In the genomic region with DNA sequence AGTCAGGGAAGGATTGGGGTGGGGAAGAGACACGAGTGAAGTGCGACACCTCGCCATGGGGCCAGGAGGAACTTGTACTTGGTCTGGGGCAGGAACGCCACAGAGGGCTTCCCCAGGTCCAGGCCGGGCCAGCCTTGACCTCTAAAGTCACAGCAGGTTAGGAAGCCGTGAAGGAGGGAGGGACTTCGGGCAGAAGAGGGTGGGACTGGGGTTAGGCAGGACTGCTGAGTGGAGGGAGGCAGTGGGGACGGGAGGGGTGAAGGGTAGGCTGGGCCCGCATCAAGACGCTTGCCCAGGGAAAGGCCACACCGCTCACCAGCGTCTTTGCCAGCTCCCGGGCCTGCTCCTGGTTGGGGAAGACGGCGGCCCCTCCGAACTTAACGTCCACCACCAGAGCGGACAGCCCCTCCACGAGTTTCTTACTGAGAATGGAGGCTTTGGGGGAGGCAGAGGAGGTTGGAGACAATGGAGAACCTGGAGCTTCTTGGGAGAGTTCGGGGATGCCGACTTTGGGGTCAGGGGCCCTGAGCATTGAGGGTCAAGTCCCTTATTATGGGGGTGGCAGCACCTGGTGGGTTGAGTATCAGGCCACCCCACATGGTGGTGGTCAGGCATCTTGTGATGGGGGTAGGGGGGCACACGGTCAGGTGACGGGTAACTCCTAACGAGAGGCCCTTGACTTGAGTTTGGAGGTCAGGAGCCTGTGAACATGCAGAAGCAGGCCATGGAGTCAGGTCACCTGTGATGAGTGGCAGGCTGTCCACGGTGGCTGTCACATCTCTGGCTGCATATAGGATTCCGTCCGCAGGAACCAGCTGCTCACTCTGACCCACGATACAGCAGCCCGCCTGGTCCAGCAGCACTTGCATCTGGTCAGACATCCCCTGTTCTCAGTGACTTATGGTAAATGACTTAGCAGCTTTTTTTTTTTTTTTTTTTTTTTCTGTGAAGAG, we compare ENCODE assay signal across 1 cellular context.
TF ChIP-seq lines count a peak whose summit lies in the region.

No MANE protein-coding gene starts in this region.

TF ChIP-seq in GM12878, 131 proteins besides CTCF, POLR2A, EP300 and RAD21 (continued from another document and continues in another):
- TF ChIP-seq, protein P1, sequence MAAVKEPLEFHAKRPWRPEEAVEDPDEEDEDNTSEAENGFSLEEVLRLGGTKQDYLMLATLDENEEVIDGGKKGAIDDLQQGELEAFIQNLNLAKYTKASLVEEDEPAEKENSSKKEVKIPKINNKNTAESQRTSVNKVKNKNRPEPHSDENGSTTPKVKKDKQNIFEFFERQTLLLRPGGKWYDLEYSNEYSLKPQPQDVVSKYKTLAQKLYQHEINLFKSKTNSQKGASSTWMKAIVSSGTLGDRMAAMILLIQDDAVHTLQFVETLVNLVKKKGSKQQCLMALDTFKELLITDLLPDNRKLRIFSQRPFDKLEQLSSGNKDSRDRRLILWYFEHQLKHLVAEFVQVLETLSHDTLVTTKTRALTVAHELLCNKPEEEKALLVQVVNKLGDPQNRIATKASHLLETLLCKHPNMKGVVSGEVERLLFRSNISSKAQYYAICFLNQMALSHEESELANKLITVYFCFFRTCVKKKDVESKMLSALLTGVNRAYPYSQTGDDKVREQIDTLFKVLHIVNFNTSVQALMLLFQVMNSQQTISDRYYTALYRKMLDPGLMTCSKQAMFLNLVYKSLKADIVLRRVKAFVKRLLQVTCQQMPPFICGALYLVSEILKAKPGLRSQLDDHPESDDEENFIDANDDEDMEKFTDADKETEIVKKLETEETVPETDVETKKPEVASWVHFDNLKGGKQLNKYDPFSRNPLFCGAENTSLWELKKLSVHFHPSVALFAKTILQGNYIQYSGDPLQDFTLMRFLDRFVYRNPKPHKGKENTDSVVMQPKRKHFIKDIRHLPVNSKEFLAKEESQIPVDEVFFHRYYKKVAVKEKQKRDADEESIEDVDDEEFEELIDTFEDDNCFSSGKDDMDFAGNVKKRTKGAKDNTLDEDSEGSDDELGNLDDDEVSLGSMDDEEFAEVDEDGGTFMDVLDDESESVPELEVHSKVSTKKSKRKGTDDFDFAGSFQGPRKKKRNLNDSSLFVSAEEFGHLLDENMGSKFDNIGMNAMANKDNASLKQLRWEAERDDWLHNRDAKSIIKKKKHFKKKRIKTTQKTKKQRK (IDR thresholded peaks at IDR 0.05; ENCODE audit: low read depth, low read length), result no peak
- TF ChIP-seq MTA2 (IDR thresholded peaks at IDR 0.05; ENCODE audit: low read depth) (peak; percentile 18; the same call in 1 of the 2 replicates), PAX8 (IDR thresholded peaks at IDR 0.05) (no peak), ZNF274 (IDR thresholded peaks at IDR 0.05; ENCODE audit: insufficient read depth, insufficient read length) (no peak), NBN (IDR thresholded peaks at IDR 0.05) (no peak), ZNF217 (IDR thresholded peaks at IDR 0.05) (no peak), NRF1 (conservative IDR thresholded peaks at IDR 0.05; ENCODE audit: low read depth, low read length) (no peak), CREB1 (IDR thresholded peaks at IDR 0.05; ENCODE audit: low read depth) (no peak), RUNX3 (IDR thresholded peaks at IDR 0.05; ENCODE audit: low read length) (no peak), RCOR1 (conservative IDR thresholded peaks at IDR 0.05; ENCODE audit: low read depth, low read length) (no peak), PAX5 (IDR thresholded peaks at IDR 0.05; ENCODE audit: borderline replicate concordance, low read depth, low read length) (no peak), BMI1 (IDR thresholded peaks at IDR 0.05; ENCODE audit: borderline replicate concordance) (no peak), HDAC2 (IDR thresholded peaks at IDR 0.05) (no peak), SUZ12 (IDR thresholded peaks at IDR 0.05; ENCODE audit: unreplicated experiment) (no peak), TCF3 (IDR thresholded peaks at IDR 0.05; ENCODE audit: borderline replicate concordance, insufficient read depth, low read depth, low read length) (no peak), SRF (IDR thresholded peaks at IDR 0.05; ENCODE audit: low read depth in 2 of 2, low read length in 2 of 2) (no peak), KLF5 (IDR thresholded peaks at IDR 0.05; ENCODE audit: partially characterized antibody) (no peak)
- TF ChIP-seq, protein P2, sequence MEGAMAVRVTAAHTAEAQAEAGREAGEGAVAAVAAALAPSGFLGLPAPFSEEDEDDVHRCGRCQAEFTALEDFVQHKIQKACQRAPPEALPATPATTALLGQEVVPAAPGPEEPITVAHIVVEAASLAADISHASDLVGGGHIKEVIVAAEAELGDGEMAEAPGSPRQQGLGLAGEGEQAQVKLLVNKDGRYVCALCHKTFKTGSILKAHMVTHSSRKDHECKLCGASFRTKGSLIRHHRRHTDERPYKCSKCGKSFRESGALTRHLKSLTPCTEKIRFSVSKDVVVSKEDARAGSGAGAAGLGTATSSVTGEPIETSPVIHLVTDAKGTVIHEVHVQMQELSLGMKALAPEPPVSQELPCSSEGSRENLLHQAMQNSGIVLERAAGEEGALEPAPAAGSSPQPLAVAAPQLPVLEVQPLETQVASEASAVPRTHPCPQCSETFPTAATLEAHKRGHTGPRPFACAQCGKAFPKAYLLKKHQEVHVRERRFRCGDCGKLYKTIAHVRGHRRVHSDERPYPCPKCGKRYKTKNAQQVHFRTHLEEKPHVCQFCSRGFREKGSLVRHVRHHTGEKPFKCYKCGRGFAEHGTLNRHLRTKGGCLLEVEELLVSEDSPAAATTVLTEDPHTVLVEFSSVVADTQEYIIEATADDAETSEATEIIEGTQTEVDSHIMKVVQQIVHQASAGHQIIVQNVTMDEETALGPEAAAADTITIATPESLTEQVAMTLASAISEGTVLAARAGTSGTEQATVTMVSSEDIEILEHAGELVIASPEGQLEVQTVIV (IDR thresholded peaks at IDR 0.05; ENCODE audit: borderline replicate concordance, partially characterized antibody), result no peak
- TF ChIP-seq, protein P3, sequence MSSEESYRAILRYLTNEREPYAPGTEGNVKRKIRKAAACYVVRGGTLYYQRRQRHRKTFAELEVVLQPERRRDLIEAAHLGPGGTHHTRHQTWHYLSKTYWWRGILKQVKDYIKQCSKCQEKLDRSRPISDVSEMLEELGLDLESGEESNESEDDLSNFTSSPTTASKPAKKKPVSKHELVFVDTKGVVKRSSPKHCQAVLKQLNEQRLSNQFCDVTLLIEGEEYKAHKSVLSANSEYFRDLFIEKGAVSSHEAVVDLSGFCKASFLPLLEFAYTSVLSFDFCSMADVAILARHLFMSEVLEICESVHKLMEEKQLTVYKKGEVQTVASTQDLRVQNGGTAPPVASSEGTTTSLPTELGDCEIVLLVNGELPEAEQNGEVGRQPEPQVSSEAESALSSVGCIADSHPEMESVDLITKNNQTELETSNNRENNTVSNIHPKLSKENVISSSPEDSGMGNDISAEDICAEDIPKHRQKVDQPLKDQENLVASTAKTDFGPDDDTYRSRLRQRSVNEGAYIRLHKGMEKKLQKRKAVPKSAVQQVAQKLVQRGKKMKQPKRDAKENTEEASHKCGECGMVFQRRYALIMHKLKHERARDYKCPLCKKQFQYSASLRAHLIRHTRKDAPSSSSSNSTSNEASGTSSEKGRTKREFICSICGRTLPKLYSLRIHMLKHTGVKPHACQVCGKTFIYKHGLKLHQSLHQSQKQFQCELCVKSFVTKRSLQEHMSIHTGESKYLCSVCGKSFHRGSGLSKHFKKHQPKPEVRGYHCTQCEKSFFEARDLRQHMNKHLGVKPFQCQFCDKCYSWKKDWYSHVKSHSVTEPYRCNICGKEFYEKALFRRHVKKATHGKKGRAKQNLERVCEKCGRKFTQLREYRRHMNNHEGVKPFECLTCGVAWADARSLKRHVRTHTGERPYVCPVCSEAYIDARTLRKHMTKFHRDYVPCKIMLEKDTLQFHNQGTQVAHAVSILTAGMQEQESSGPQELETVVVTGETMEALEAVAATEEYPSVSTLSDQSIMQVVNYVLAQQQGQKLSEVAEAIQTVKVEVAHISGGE (CRISPR knock-in tag; IDR thresholded peaks at IDR 0.05), result no peak
- TF ChIP-seq, protein P4, sequence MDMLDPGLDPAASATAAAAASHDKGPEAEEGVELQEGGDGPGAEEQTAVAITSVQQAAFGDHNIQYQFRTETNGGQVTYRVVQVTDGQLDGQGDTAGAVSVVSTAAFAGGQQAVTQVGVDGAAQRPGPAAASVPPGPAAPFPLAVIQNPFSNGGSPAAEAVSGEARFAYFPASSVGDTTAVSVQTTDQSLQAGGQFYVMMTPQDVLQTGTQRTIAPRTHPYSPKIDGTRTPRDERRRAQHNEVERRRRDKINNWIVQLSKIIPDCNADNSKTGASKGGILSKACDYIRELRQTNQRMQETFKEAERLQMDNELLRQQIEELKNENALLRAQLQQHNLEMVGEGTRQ (IDR thresholded peaks at IDR 0.05; ENCODE audit: borderline replicate concordance, low read depth, low read length), result no peak
- TF ChIP-seq, protein P5, sequence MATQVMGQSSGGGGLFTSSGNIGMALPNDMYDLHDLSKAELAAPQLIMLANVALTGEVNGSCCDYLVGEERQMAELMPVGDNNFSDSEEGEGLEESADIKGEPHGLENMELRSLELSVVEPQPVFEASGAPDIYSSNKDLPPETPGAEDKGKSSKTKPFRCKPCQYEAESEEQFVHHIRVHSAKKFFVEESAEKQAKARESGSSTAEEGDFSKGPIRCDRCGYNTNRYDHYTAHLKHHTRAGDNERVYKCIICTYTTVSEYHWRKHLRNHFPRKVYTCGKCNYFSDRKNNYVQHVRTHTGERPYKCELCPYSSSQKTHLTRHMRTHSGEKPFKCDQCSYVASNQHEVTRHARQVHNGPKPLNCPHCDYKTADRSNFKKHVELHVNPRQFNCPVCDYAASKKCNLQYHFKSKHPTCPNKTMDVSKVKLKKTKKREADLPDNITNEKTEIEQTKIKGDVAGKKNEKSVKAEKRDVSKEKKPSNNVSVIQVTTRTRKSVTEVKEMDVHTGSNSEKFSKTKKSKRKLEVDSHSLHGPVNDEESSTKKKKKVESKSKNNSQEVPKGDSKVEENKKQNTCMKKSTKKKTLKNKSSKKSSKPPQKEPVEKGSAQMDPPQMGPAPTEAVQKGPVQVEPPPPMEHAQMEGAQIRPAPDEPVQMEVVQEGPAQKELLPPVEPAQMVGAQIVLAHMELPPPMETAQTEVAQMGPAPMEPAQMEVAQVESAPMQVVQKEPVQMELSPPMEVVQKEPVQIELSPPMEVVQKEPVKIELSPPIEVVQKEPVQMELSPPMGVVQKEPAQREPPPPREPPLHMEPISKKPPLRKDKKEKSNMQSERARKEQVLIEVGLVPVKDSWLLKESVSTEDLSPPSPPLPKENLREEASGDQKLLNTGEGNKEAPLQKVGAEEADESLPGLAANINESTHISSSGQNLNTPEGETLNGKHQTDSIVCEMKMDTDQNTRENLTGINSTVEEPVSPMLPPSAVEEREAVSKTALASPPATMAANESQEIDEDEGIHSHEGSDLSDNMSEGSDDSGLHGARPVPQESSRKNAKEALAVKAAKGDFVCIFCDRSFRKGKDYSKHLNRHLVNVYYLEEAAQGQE (IDR thresholded peaks at IDR 0.05; ENCODE audit: low read depth, low read length), result no peak
- TF ChIP-seq, protein P6, sequence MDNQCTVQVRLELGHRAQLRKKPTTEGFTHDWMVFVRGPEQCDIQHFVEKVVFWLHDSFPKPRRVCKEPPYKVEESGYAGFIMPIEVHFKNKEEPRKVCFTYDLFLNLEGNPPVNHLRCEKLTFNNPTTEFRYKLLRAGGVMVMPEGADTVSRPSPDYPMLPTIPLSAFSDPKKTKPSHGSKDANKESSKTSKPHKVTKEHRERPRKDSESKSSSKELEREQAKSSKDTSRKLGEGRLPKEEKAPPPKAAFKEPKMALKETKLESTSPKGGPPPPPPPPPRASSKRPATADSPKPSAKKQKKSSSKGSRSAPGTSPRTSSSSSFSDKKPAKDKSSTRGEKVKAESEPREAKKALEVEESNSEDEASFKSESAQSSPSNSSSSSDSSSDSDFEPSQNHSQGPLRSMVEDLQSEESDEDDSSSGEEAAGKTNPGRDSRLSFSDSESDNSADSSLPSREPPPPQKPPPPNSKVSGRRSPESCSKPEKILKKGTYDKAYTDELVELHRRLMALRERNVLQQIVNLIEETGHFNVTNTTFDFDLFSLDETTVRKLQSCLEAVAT (IDR thresholded peaks at IDR 0.05), result 0 out of 2 replicates have a peak, but pooled peaks have one; percentile 62
- TF ChIP-seq, protein P7, sequence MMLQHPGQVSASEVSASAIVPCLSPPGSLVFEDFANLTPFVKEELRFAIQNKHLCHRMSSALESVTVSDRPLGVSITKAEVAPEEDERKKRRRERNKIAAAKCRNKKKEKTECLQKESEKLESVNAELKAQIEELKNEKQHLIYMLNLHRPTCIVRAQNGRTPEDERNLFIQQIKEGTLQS (IDR thresholded peaks at IDR 0.05; ENCODE audit: borderline replicate concordance, extremely low read depth, low read depth, low read length), result no peak
- TF ChIP-seq, protein P8, sequence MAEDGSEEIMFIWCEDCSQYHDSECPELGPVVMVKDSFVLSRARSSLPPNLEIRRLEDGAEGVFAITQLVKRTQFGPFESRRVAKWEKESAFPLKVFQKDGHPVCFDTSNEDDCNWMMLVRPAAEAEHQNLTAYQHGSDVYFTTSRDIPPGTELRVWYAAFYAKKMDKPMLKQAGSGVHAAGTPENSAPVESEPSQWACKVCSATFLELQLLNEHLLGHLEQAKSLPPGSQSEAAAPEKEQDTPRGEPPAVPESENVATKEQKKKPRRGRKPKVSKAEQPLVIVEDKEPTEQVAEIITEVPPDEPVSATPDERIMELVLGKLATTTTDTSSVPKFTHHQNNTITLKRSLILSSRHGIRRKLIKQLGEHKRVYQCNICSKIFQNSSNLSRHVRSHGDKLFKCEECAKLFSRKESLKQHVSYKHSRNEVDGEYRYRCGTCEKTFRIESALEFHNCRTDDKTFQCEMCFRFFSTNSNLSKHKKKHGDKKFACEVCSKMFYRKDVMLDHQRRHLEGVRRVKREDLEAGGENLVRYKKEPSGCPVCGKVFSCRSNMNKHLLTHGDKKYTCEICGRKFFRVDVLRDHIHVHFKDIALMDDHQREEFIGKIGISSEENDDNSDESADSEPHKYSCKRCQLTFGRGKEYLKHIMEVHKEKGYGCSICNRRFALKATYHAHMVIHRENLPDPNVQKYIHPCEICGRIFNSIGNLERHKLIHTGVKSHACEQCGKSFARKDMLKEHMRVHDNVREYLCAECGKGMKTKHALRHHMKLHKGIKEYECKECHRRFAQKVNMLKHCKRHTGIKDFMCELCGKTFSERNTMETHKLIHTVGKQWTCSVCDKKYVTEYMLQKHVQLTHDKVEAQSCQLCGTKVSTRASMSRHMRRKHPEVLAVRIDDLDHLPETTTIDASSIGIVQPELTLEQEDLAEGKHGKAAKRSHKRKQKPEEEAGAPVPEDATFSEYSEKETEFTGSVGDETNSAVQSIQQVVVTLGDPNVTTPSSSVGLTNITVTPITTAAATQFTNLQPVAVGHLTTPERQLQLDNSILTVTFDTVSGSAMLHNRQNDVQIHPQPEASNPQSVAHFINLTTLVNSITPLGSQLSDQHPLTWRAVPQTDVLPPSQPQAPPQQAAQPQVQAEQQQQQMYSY (CRISPR knock-in tag; IDR thresholded peaks at IDR 0.05), result no peak
- TF ChIP-seq, protein P9, sequence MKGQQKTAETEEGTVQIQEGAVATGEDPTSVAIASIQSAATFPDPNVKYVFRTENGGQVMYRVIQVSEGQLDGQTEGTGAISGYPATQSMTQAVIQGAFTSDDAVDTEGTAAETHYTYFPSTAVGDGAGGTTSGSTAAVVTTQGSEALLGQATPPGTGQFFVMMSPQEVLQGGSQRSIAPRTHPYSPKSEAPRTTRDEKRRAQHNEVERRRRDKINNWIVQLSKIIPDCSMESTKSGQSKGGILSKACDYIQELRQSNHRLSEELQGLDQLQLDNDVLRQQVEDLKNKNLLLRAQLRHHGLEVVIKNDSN (IDR thresholded peaks at IDR 0.05; ENCODE audit: borderline replicate concordance, extremely low read length, insufficient read depth, low read depth, low read length), result no peak
